16 cellular contexts compared by ENCODE assay signal in genomic region chr2:239894276-239894675, GRCh38.
DNase-seq lines count a peak whose midpoint lies in the region; ATAC-seq, FAIRE-seq and TF ChIP-seq lines count a peak whose summit lies in the region.
"Had no signal": no experiment of that assay in that cellular context is flagged by ENCODE, and none has a peak within 500 bp of the region (broad histone marks: within the 10 kb centered on the region; RNA-seq: fewer than 3 reads in every experiment).

No MANE protein-coding gene starts in this region.

- no peak overlapping the region for H2BK12ac ChIP-seq in neuronal stem cell (ENCODE audit: low read length)

- no peak overlapping the region for H2BK15ac ChIP-seq in neuronal stem cell (ENCODE audit: low read length)

- no CpG with 5 or more reads among the region's 5 CpGs for WGBS in neuronal stem cell (ENCODE audit: extremely low coverage in 2 of 2, insufficient read length in 2 of 2, insufficient replicate concordance in 1 of 2), 2 donors

- no peak overlapping the region for H2AFZ ChIP-seq in neuronal stem cell (ENCODE audit: low read length)

- no peaks in the 10 kb centered on the region for H3K79me1 ChIP-seq in neuronal stem cell (ENCODE audit: low read depth, low read length)

- peak; percentile 93 for FAIRE-seq in bronchial epithelial cell (lab: Jason Lieb, UNC)
- FAIRE-seq: A204.1, HepG2 had no signal

- H2BK5ac ChIP-seq in neuronal stem cell (ENCODE audit: low read length) = no peak overlapping the region

- ATAC-seq in HG02981 (IDR thresholded peaks at IDR 0.05; ENCODE audit: unreplicated experiment) = no peak
- ATAC-seq in GM21737 (IDR thresholded peaks at IDR 0.05; ENCODE audit: unreplicated experiment) = no peak

- peaks cover 0 to 2% of the 10 kb centered on the region in 2 donors for H3K9me3 ChIP-seq in neuronal stem cell (replicated peaks in 1 of 2; ENCODE audit: control insufficient read depth in 2 of 2, insufficient read depth in 1 of 2, low read depth in 1 of 2, low read length in 2 of 2)

- no peaks in the 10 kb centered on the region for H3K36me3 Mint-ChIP-seq in type B pancreatic cell

- no peak overlapping the region for H3K4ac ChIP-seq in neuronal stem cell (ENCODE audit: low read length)

- DNase-seq in activated effector memory CD4-positive, alpha-beta T cell treated with anti-CD3 and anti-CD28 coated beads, Interleukin-2, amount 50 U/mL, for 16 hours = peak; percentile 34
- DNase-seq in activated effector memory CD4-positive, alpha-beta T cell treated with Interleukin-2 at 50 U/mL for 16 hours = no peak
- DNase-seq in bronchial epithelial cell (ENCODE audit: low read depth) = no peak
- no peak for DNase-seq in neuronal stem cell (ENCODE audit: low spot score)
- DNase-seq in type B pancreatic cell (ENCODE audit: extremely low spot score, unreplicated experiment) = peak; percentile 22
- DNase-seq in DMS153 treated with DMSO at 0.1 percent for 48 hours (lab: John Stamatoyannopoulos, UW; ENCODE audit: unreplicated experiment) = no peak
- DNase-seq: Calu3; CD4-positive, alpha-beta memory T cell; KBM-7; NCI-H1105; NCI-H510A; NCI-H774 had no signal

- no peak overlapping the region for H3K27ac ChIP-seq in neuronal stem cell (replicated peaks; ENCODE audit: low read length)

- H3K9me3 Mint-ChIP-seq in type B pancreatic cell = no peaks in the 10 kb centered on the region
- H3K9me3 Mint-ChIP-seq: CD4-positive, alpha-beta memory T cell had no signal

- H3K36me3 ChIP-seq in bronchial epithelial cell (ENCODE audit: control insufficient read depth, insufficient read depth, low read length) (no peaks in the 10 kb centered on the region), neuronal stem cell (replicated peaks in 1 of 2; ENCODE audit: control insufficient read depth in 2 of 2, insufficient read depth in 2 of 2, low read length in 2 of 2) (no peaks in the 10 kb centered on the region)

- no peak overlapping the region for H3K4me3 Mint-ChIP-seq in type B pancreatic cell
- H3K4me3 Mint-ChIP-seq: CD4-positive, alpha-beta memory T cell had no signal

- peak overlapping the region; percentile 18 for H2AK5ac ChIP-seq in neuronal stem cell (ENCODE audit: low read depth, low read length)

- TF ChIP-seq CTCF in bronchial epithelial cell (IDR thresholded peaks at IDR 0.05; ENCODE audit: insufficient read depth, low read length, severe bottlenecking) (no peak), type B pancreatic cell (conservative IDR thresholded peaks at IDR 0.05) (no peak)

- no peak overlapping the region for H4K8ac ChIP-seq in neuronal stem cell (ENCODE audit: low read depth, low read length)

- no peaks in the 10 kb centered on the region for H3K27me3 ChIP-seq in bronchial epithelial cell (ENCODE audit: control insufficient read depth, insufficient read depth, low read length)
- peaks cover 0 to 4% (median 0%) of the 10 kb centered on the region in 3 experiments for H3K27me3 ChIP-seq in neuronal stem cell (ENCODE audit: control insufficient read depth in 3 of 3, insufficient read depth in 3 of 3, low read depth in 1 of 3, low read length in 3 of 3)

- no peaks in the 10 kb centered on the region for H3K4me1 ChIP-seq in neuronal stem cell (ENCODE audit: control insufficient read depth in 2 of 2, insufficient read depth in 1 of 2, low read depth in 1 of 2, low read length in 2 of 2)

- no peaks in the 10 kb centered on the region for H3K4me1 Mint-ChIP-seq in type B pancreatic cell (ENCODE audit: unreplicated experiment)
- H3K4me1 Mint-ChIP-seq: CD4-positive, alpha-beta memory T cell had no signal

- peak overlapping the region; percentile 30 for H3K9ac ChIP-seq in neuronal stem cell (ENCODE audit: low read depth, low read length, poor library complexity)

- no peak overlapping the region for H3K27ac Mint-ChIP-seq in type B pancreatic cell

- H3K18ac ChIP-seq in neuronal stem cell (ENCODE audit: low read length) = no peak overlapping the region

- H3K27me3 Mint-ChIP-seq in type B pancreatic cell = peaks cover 35% of the 10 kb centered on the region

- peak overlapping the region; percentile 70 for H3K23ac ChIP-seq in neuronal stem cell (ENCODE audit: low read depth, low read length, poor library complexity)

- no peak overlapping the region for H4K91ac ChIP-seq in neuronal stem cell (ENCODE audit: low read depth, low read length, poor library complexity)

- H3K4me3 ChIP-seq in bronchial epithelial cell (ENCODE audit: low read depth, low read length) (no peak overlapping the region), neuronal stem cell (ENCODE audit: low read length in 2 of 2) (no peak overlapping the region)

- H3K4me2 ChIP-seq in neuronal stem cell (ENCODE audit: insufficient read depth, low read length, poor library complexity, severe bottlenecking) = no peak overlapping the region

- peak overlapping the region; percentile 73 for H3K14ac ChIP-seq in neuronal stem cell (ENCODE audit: low read length)

- H2BK120ac ChIP-seq in neuronal stem cell (ENCODE audit: low read depth, low read length) = no peak overlapping the region

Comparison
In these comparisons a context has a peak if more than half of its experiments do, and no peak if none do; other contexts are left out.
1. DNase-seq: peak in activated effector memory CD4-positive, alpha-beta T cell treated with anti-CD3 and anti-CD28 coated beads, Interleukin-2, amount 50 U/mL, for 16 hours (single experiment) and type B pancreatic cell (single experiment); none in activated effector memory CD4-positive, alpha-beta T cell treated with Interleukin-2 at 50 U/mL for 16 hours (single experiment), bronchial epithelial cell (single experiment), neuronal stem cell (single experiment) and DMS153 treated with DMSO at 0.1 percent for 48 hours (single experiment).